In the genomic region with DNA sequence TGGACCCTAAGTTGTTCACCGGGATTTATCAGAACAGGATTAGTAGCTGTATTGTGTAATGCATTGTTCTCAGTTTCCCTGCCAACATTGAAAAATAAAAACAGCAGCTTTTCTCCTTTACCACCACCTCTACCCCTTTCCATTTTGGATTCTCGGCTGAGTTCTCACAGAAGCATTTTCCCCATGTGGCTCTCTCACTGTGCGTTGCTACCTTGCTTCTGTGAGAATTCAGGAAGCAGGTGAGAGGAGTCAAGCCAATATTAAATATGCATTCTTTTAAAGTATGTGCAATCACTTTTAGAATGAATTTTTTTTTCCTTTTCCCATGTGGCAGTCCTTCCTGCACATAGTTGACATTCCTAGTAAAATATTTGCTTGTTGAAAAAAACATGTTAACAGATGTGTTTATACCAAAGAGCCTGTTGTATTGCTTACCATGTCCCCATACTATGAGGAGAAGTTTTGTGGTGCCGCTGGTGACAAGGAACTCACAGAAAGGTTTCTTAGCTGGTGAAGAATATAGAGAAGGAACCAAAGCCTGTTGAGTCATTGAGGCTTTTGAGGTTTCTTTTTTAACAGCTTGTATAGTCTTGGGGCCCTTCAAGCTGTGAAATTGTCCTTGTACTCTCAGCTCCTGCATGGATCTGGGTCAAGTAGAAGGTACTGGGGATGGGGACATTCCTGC, we compare ENCODE assay signal across 12 cellular contexts. TPM values are rescaled to one million over a fixed set of nuclear protein-coding genes. Genes with fewer than 3 reads are reported as not detected.
A peak's percentile ranks its signal among the peaks of the same experiment; 100 is the strongest.
DNase-seq lines count a peak whose midpoint lies in the region; ATAC-seq and TF ChIP-seq lines count a peak whose summit lies in the region.
"Had no signal": no experiment of that assay in that cellular context is flagged by ENCODE, and none has a peak within 500 bp of the region (broad histone marks: within the 10 kb centered on the region; RNA-seq: fewer than 3 reads in every experiment).

No MANE protein-coding gene starts in this region.

- no peaks in the 10 kb centered on the region for H3K9me3 ChIP-seq in upper lobe of right lung
- H3K9me3 ChIP-seq in breast epithelium, result no peaks in the 10 kb centered on the region
- H3K9me3 ChIP-seq: gastroesophageal sphincter had no signal

- H3K4me3 ChIP-seq in upper lobe of right lung, result no peak overlapping the region
- no peak overlapping the region for H3K4me3 ChIP-seq in breast epithelium
- H3K4me3 ChIP-seq: gastroesophageal sphincter had no signal

- peaks cover 37% of the 10 kb centered on the region for H3K4me1 ChIP-seq in upper lobe of right lung
- H3K4me1 ChIP-seq in breast epithelium, result no peaks in the 10 kb centered on the region

- peaks cover 44% of the 10 kb centered on the region for H3K4me1 Mint-ChIP-seq in activated T-cell treated with anti-CD3 and anti-CD28 coated beads, Interleukin-2, amount 50 U/mL, for 72 hours (ENCODE audit: low read depth)
- H3K4me1 Mint-ChIP-seq in endothelial cell (ENCODE audit: unreplicated experiment), result peaks cover 46% of the 10 kb centered on the region

- TF ChIP-seq CTCF in endothelial cell (IDR thresholded peaks at IDR 0.05; ENCODE audit: unreplicated experiment) (no peak), upper lobe of right lung (IDR thresholded peaks at IDR 0.05) (no peak), breast epithelium (IDR thresholded peaks at IDR 0.05) (no peak)

- H3K36me3 ChIP-seq in upper lobe of right lung (peaks cover 49% of the 10 kb centered on the region), breast epithelium (peaks cover 7% of the 10 kb centered on the region)

- peak; percentile 28 to 36 for DNase-seq in activated T-cell treated with anti-CD3 and anti-CD28 coated beads, Interleukin-2, amount 50 U/mL, for 72 hours
- DNase-seq in activated T-cell treated with anti-CD3 and anti-CD28 coated beads, Interleukin-2, amount 50 U/mL, for 1 hour, result no peak
- DNase-seq in SKM-1 treated with dmso at 0.1 percent for 144 hours (lab: John Stamatoyannopoulos, UW; ENCODE audit: unreplicated experiment) (peak; percentile 86), endothelial cell (ENCODE audit: low spot score) (no peak), upper lobe of right lung (no peak), breast epithelium (ENCODE audit: low spot score in 2 of 2) (no peak)
- DNase-seq: activated gamma-delta T cell treated with Interleukin-2 at 50 U/mL for 16 hours, NCI-H1436 treated with DMSO at 0.1 percent for 48 hours, SHP77 treated with DMSO at 0.1 percent for 48 hours had no signal

- H3K27me3 Mint-ChIP-seq in activated T-cell treated with anti-CD3 and anti-CD28 coated beads, Interleukin-2, amount 50 U/mL, for 72 hours (ENCODE audit: low read depth), result no peaks in the 10 kb centered on the region
- peaks cover 3% of the 10 kb centered on the region for H3K27me3 Mint-ChIP-seq in endothelial cell (ENCODE audit: unreplicated experiment)

- no peaks in the 10 kb centered on the region for H3K9me3 Mint-ChIP-seq in activated T-cell treated with anti-CD3 and anti-CD28 coated beads, Interleukin-2, amount 50 U/mL, for 72 hours
- no peaks in the 10 kb centered on the region for H3K9me3 Mint-ChIP-seq in endothelial cell (ENCODE audit: unreplicated experiment)

- peak overlapping the region; percentile 77 for H3K27ac Mint-ChIP-seq in activated T-cell treated with anti-CD3 and anti-CD28 coated beads, Interleukin-2, amount 50 U/mL, for 72 hours
- peak overlapping the region; percentile 20 for H3K27ac Mint-ChIP-seq in endothelial cell (ENCODE audit: unreplicated experiment)

- peak; percentile 87 to 94 for ATAC-seq in activated T-cell treated with anti-CD3 and anti-CD28 coated beads, Interleukin-2, amount 50 U/mL, for 72 hours (replicated peaks in 1 of 2)
- ATAC-seq in upper lobe of right lung (peak; percentile 39), GM18498 (IDR thresholded peaks at IDR 0.05; ENCODE audit: unreplicated experiment) (no peak), HG02588 (IDR thresholded peaks at IDR 0.05; ENCODE audit: unreplicated experiment) (no peak)
- ATAC-seq: gastroesophageal sphincter had no signal

- H3K27me3 ChIP-seq in upper lobe of right lung (no peaks in the 10 kb centered on the region), breast epithelium (no peaks in the 10 kb centered on the region)
- H3K27me3 ChIP-seq: gastroesophageal sphincter had no signal

- intact Hi-C loops in upper lobe of right lung (cut with DNase I), result no loop called here
- intact Hi-C loops in breast epithelium (cut with DNase I; ENCODE audit: low total_unique reads), result no loop called here

- peaks cover 9% of the 10 kb centered on the region in 2 donors for H3K36me3 Mint-ChIP-seq in activated T-cell treated with anti-CD3 and anti-CD28 coated beads, Interleukin-2, amount 50 U/mL, for 72 hours (ENCODE audit: insufficient read depth in 2 of 2)
- H3K36me3 Mint-ChIP-seq in endothelial cell (ENCODE audit: low read depth, unreplicated experiment), result peaks cover 34% of the 10 kb centered on the region

- H3K27ac ChIP-seq in upper lobe of right lung (peak overlapping the region; percentile 59), breast epithelium (no peak overlapping the region)

- peak overlapping the region; percentile 7 to 61 for H3K4me3 Mint-ChIP-seq in activated T-cell treated with anti-CD3 and anti-CD28 coated beads, Interleukin-2, amount 50 U/mL, for 72 hours
- no peak overlapping the region for H3K4me3 Mint-ChIP-seq in endothelial cell (ENCODE audit: unreplicated experiment)

- no peak for TF ChIP-seq POLR2A in breast epithelium (IDR thresholded peaks at IDR 0.05)

RNA-seq across cellular contexts. Expression of a gene that starts 3.9 kb away (rescaled TPM):
- total RNA-seq in activated T-cell treated with anti-CD3 and anti-CD28 coated beads, Interleukin-2, amount 50 U/mL, for 72 hours, result 1 to 10 TPM in 1 of 2 donors, under 1 TPM in 1; 0.90 to 1.0 TPM
- total RNA-seq in endothelial cell (ENCODE audit: unreplicated experiment), result 130 TPM
- total RNA-seq in upper lobe of right lung, result 43.5 TPM
- total RNA-seq in breast epithelium, result 100 to 1,000 TPM in 1 of 3 donors, 10 to 100 TPM in 2; 46.2 to 155 (median 51.2) TPM

RNA-seq across cellular contexts. Expression of a gene that starts 46.2 kb away (rescaled TPM):
- total RNA-seq in activated T-cell treated with anti-CD3 and anti-CD28 coated beads, Interleukin-2, amount 50 U/mL, for 72 hours, result 10 to 100 TPM; 74.4 to 75.6 TPM
- total RNA-seq in endothelial cell (ENCODE audit: unreplicated experiment), result 56.6 TPM
- total RNA-seq in upper lobe of right lung, result 77.8 TPM
- total RNA-seq in breast epithelium, result 10 to 100 TPM; 46.9 to 66.2 (median 57.8) TPM

Comparison
In these comparisons a context has a peak if more than half of its experiments do, and no peak if none do; other contexts are left out.
1. DNase-seq: peak in activated T-cell treated with anti-CD3 and anti-CD28 coated beads, Interleukin-2, amount 50 U/mL, for 72 hours (2 of 2) and SKM-1 treated with dmso at 0.1 percent for 144 hours (single experiment); none in activated T-cell treated with anti-CD3 and anti-CD28 coated beads, Interleukin-2, amount 50 U/mL, for 1 hour (single experiment), endothelial cell (single experiment), upper lobe of right lung (single experiment) and breast epithelium (0 of 2).
2. ATAC-seq: peak in activated T-cell treated with anti-CD3 and anti-CD28 coated beads, Interleukin-2, amount 50 U/mL, for 72 hours (2 of 2) and upper lobe of right lung (single experiment); none in GM18498 (single experiment) and HG02588 (single experiment).
3. RNA of a gene that starts 3.9 kb away (total RNA-seq): 130 TPM in endothelial cell (single experiment), 46.2 to 155 TPM in breast epithelium and 43.5 TPM in upper lobe of right lung (single experiment); 0.90 to 1.0 TPM in activated T-cell treated with anti-CD3 and anti-CD28 coated beads, Interleukin-2, amount 50 U/mL, for 72 hours; every median in the first group is over 10 times any median in the second.